In genomic region chr17:75097865-75098264, GRCh38 we compare ENCODE assay signal across 26 cellular contexts. TPM values are rescaled to one million over a fixed set of nuclear protein-coding genes. Genes with fewer than 3 reads are reported as not detected.
DNase-seq lines count a peak whose midpoint lies in the region; ATAC-seq and TF ChIP-seq lines count a peak whose summit lies in the region.
"Had no signal": no experiment of that assay in that cellular context is flagged by ENCODE, and none has a peak within 500 bp of the region (broad histone marks: within the 10 kb centered on the region; RNA-seq: fewer than 3 reads in every experiment).

No MANE protein-coding gene starts in this region.

- peak overlapping the region; percentile 49 for H3K4me3 Mint-ChIP-seq in Calu3 (ENCODE audit: low read depth, unreplicated experiment)
- H3K4me3 Mint-ChIP-seq in stimulated activated memory B cell treated with anti-CD40 and anti-IgM and Interleukin-4, amounts not matched to agents 10 μg/mL and 1 μg/mL and 100 μg/mL, for 72 hours, result no peak overlapping the region
- H3K4me3 Mint-ChIP-seq: CD4-positive, alpha-beta memory T cell; H9; HFFc6 had no signal

- H2AK9ac ChIP-seq in IMR-90 (replicated peaks; ENCODE audit: low read depth, low read length, poor library complexity), result peak overlapping the region; percentile 42

- dilution Hi-C loops in IMR-90 (cut with HindIII; ENCODE audit: low sequenced_read_pairs, unreplicated experiment), result no loop called here

- no peaks in the 10 kb centered on the region for H3K9me3 ChIP-seq in IMR-90 (ENCODE audit: control insufficient read depth, insufficient read depth, low read length)
- H3K9me3 ChIP-seq in hepatocyte (ENCODE audit: low read depth), result no peaks in the 10 kb centered on the region
- H3K9me3 ChIP-seq: SK-N-SH had no signal

- no peak overlapping the region for H4K8ac ChIP-seq in IMR-90 (ENCODE audit: low read depth in 2 of 2, low read length in 2 of 2)

- BruUV-seq in Calu3 (replicated peaks; lab: Mats Ljungman, UMichigan) (no TSS peak), IMR-90 (replicated peaks; lab: Mats Ljungman, UMichigan) (no TSS peak)

- no peak overlapping the region for H2BK5ac ChIP-seq in IMR-90 (ENCODE audit: low read depth, low read length, poor library complexity, severe bottlenecking)

- no peak overlapping the region for H3K18ac ChIP-seq in IMR-90 (ENCODE audit: low read depth, low read length)

- DNase-seq in Calu3 (no peak), IMR-90 (no peak), hepatocyte (ENCODE audit: low spot score) (no peak), islet precursor cell (no peak)
- no peak for DNase-seq in stimulated activated CD4-positive, alpha-beta T cell treated with anti-CD3 and anti-CD28 coated beads, Interleukin-15, amount 100 ng/mL, for 24 hours
- DNase-seq: C1 segment of cervical spinal cord; CD4-positive, alpha-beta memory T cell; DMS153; GM23248; H9; HFFc6; MM.1S; NCI-H1417; NCI-H1694; NCI-H2029 treated with DMSO at 0.1 percent for 48 hours; NCI-H446 treated with DMSO at 0.1 percent for 48 hours; NCI-H526; NCI-H82; SK-N-SH; SW 1271 had no signal

- H4K5ac ChIP-seq in IMR-90 (ENCODE audit: low read depth, low read length), result no peak overlapping the region

- WGBS in IMR-90 (ENCODE audit: extremely low coverage in 2 of 2, insufficient read length in 1 of 2), 2 experiments, result 92% methylated on average over 2 of the region's 7 CpGs; no CpG with 5 or more reads in 1 of the 2 experiments
- WGBS in hepatocyte (ENCODE audit: low lambda C conversion rate, missing lambda C conversion rate), result over 99% methylated on average over 7 of the region's 7 CpGs

- peak overlapping the region; percentile 28; the same call in 1 of the 2 replicates for H2AK5ac ChIP-seq in IMR-90 (ENCODE audit: low read depth, low read length)

- H4K20me1 ChIP-seq in IMR-90 (ENCODE audit: insufficient read depth, low read length) (no peaks in the 10 kb centered on the region; the same call in none of the 2 replicates), hepatocyte (ENCODE audit: insufficient read depth, poor library complexity, severe bottlenecking) (no peaks in the 10 kb centered on the region)

- no peaks in the 10 kb centered on the region for H3K9me2 ChIP-seq in hepatocyte (replicated peaks; ENCODE audit: insufficient read depth)
- H3K9me2 ChIP-seq: SK-N-SH had no signal

- peaks cover 10% of the 10 kb centered on the region for H3K4me1 ChIP-seq in IMR-90 (ENCODE audit: control insufficient read depth, insufficient read depth, low read length)
- peaks cover 17% of the 10 kb centered on the region for H3K4me1 ChIP-seq in hepatocyte (ENCODE audit: insufficient read depth)

- H3K36me3 ChIP-seq in IMR-90 (ENCODE audit: control insufficient read depth, insufficient read depth, low read length), result peaks cover 9% of the 10 kb centered on the region
- H3K36me3 ChIP-seq in hepatocyte (replicated peaks; ENCODE audit: insufficient read depth, low read depth), result no peaks in the 10 kb centered on the region

- no peak overlapping the region for H4K91ac ChIP-seq in IMR-90 (ENCODE audit: insufficient read depth, low read depth, low read length)

- H2BK20ac ChIP-seq in IMR-90 (ENCODE audit: low read depth, low read length), result no peak overlapping the region

- H3K79me2 ChIP-seq in hepatocyte, result peaks cover 17% of the 10 kb centered on the region

- POLR2A ChIA-PET in IMR-90 (lab: Charles Lee; ENCODE audit: unreplicated experiment), result no interaction called here

- H3K79me1 ChIP-seq in IMR-90 (ENCODE audit: low read depth in 1 of 2, low read length in 2 of 2), result peaks cover 0 to 8% of the 10 kb centered on the region in 2 experiments; a peak in 1 of 4 replicates

- peak overlapping the region; percentile 23 for H3K27ac Mint-ChIP-seq in Calu3 (ENCODE audit: unreplicated experiment)
- peak overlapping the region; percentile 2 for H3K27ac Mint-ChIP-seq in stimulated activated memory B cell treated with anti-CD40 and anti-IgM and Interleukin-4, amounts not matched to agents 10 μg/mL and 1 μg/mL and 100 μg/mL, for 72 hours

- no peak overlapping the region for H3K27ac ChIP-seq in IMR-90 (ENCODE audit: insufficient read depth, low read length)
- peak overlapping the region; percentile 23 for H3K27ac ChIP-seq in hepatocyte
- H3K27ac ChIP-seq: GM23248, KMS-11 had no signal

- TF ChIP-seq CTCF in Calu3 (IDR thresholded peaks at IDR 0.05; ENCODE audit: unreplicated experiment) (no peak), IMR-90 (conservative IDR thresholded peaks at IDR 0.05; ENCODE audit: low read depth, low read length) (no peak), hepatocyte (IDR thresholded peaks at IDR 0.05; ENCODE audit: poor library complexity) (no peak)

- no peak overlapping the region for H3K9ac ChIP-seq in IMR-90 (ENCODE audit: low read depth, low read length)
- H3K9ac ChIP-seq: GM23248, KMS-11, SK-N-SH had no signal

- H3K4me3 ChIP-seq in IMR-90 (ENCODE audit: insufficient read depth, low read depth, low read length) (no peak overlapping the region), hepatocyte (no peak overlapping the region)
- H3K4me3 ChIP-seq: GM23248 had no signal

- H3K36me3 Mint-ChIP-seq in Calu3 (ENCODE audit: insufficient read depth, unreplicated experiment), result peaks cover 93% of the 10 kb centered on the region
- no peaks in the 10 kb centered on the region for H3K36me3 Mint-ChIP-seq in stimulated activated memory B cell treated with anti-CD40 and anti-IgM and Interleukin-4, amounts not matched to agents 10 μg/mL and 1 μg/mL and 100 μg/mL, for 72 hours

- H2AFZ ChIP-seq in IMR-90 (replicated peaks; ENCODE audit: low read length, poor library complexity) (no peak overlapping the region), hepatocyte (no peak overlapping the region)
- H2AFZ ChIP-seq: GM23248 had no signal

- H3K27me3 ChIP-seq in IMR-90 (ENCODE audit: control insufficient read depth, insufficient read depth, low read length), result no peaks in the 10 kb centered on the region
- no peaks in the 10 kb centered on the region for H3K27me3 ChIP-seq in hepatocyte

- H3K56ac ChIP-seq in IMR-90 (ENCODE audit: extremely low read depth, insufficient read depth, low read length), result no peak overlapping the region

- H3K4me2 ChIP-seq in IMR-90 (ENCODE audit: low read depth, low read length) (no peak overlapping the region), hepatocyte (no peak overlapping the region)
- H3K4me2 ChIP-seq: KMS-11, SK-N-SH had no signal

- peaks cover 12% of the 10 kb centered on the region for H3K4me1 Mint-ChIP-seq in Calu3 (ENCODE audit: low read depth, unreplicated experiment)
- peaks cover 22% of the 10 kb centered on the region for H3K4me1 Mint-ChIP-seq in stimulated activated memory B cell treated with anti-CD40 and anti-IgM and Interleukin-4, amounts not matched to agents 10 μg/mL and 1 μg/mL and 100 μg/mL, for 72 hours

- peaks cover 7% of the 10 kb centered on the region; the same call in 1 of the 2 replicates for H3K9me1 ChIP-seq in IMR-90 (ENCODE audit: insufficient read depth, low read length)

- CTCF ChIA-PET in Calu3 (lab: Charles Lee) (no interaction called here), IMR-90 (lab: Yijun Ruan, JAX) (no interaction called here)

- no peak overlapping the region; the same call in 1 of the 2 replicates for H3K4ac ChIP-seq in IMR-90 (ENCODE audit: low read depth, low read length)

- no peak overlapping the region for H3K14ac ChIP-seq in IMR-90 (replicated peaks; ENCODE audit: low read depth, low read length)

- H2BK120ac ChIP-seq in IMR-90 (ENCODE audit: low read depth, low read length), result no peak overlapping the region

- in situ Hi-C loops in IMR-90 (cut with MboI; ENCODE audit: low sequenced_read_pairs), result no loop called here

- no peaks in the 10 kb centered on the region for H3K9me3 Mint-ChIP-seq in Calu3 (ENCODE audit: low read depth, unreplicated experiment)
- H3K9me3 Mint-ChIP-seq in stimulated activated memory B cell treated with anti-CD40 and anti-IgM and Interleukin-4, amounts not matched to agents 10 μg/mL and 1 μg/mL and 100 μg/mL, for 72 hours, result no peaks in the 10 kb centered on the region
- H3K9me3 Mint-ChIP-seq: CD4-positive, alpha-beta memory T cell; H9; HFFc6 had no signal

- TF ChIP-seq POLR2A in IMR-90 (IDR thresholded peaks at IDR 0.05; ENCODE audit: low read depth, low read length), result no peak

- no peak overlapping the region for H2BK15ac ChIP-seq in IMR-90 (ENCODE audit: low read depth, low read length)

- no peak overlapping the region for H3K23ac ChIP-seq in IMR-90 (ENCODE audit: low read depth, low read length)

- ATAC-seq in IMR-90 (ENCODE audit: low read depth) (no peak), HG02885 (IDR thresholded peaks at IDR 0.05; ENCODE audit: poor library complexity, unreplicated experiment) (no peak)
- no peak for ATAC-seq in stimulated activated memory B cell treated with anti-CD40 and anti-IgM and Interleukin-4, amounts not matched to agents 10 μg/mL and 1 μg/mL and 100 μg/mL, for 72 hours
- ATAC-seq: Panc1 had no signal

- H3K27me3 Mint-ChIP-seq in Calu3 (ENCODE audit: unreplicated experiment), result no peaks in the 10 kb centered on the region
- H3K27me3 Mint-ChIP-seq in stimulated activated memory B cell treated with anti-CD40 and anti-IgM and Interleukin-4, amounts not matched to agents 10 μg/mL and 1 μg/mL and 100 μg/mL, for 72 hours, result no peaks in the 10 kb centered on the region
- H3K27me3 Mint-ChIP-seq: CD4-positive, alpha-beta memory T cell had no signal

- intact Hi-C loops in Calu3 (cut with micrococcal nuclease; ENCODE audit: unreplicated experiment), result loop anchor here (2.0 kb wide), 1 partner anchor 19 kb away; no protein-coding TSS in a partner anchor
- intact Hi-C loops in IMR-90 (cut with micrococcal nuclease), result no loop called here

- TF ChIP-seq RAD21 in IMR-90 (IDR thresholded peaks at IDR 0.05; ENCODE audit: low read length), result no peak

RNA-seq across cellular contexts. Expression of gene SLC16A5, which starts 10.1 kb away (rescaled TPM):
- total RNA-seq in Calu3 (2022) (124 and 187 TPM in 2 replicates), IMR-90 (2012; rRNA removed) (1.1 and 1.8 TPM in 2 replicates), hepatocyte (11.9 and 12.7 TPM in 2 replicates)
- polyA plus RNA-seq in IMR-90 (2012; rRNA removed) (5.9 and 7.1 TPM in 2 replicates), hepatocyte (12.8 and 15.8 TPM in 2 replicates)
- polyA plus RNA-seq in IMR-90 (2012; cell fraction: cytosol; rRNA removed), result 1.9 and 9.5 TPM in 2 replicates
- polyA plus RNA-seq in IMR-90 (2012; cell fraction: nucleus; rRNA removed; ENCODE audit: low replicate concordance), result 19.4 and 39.3 TPM in 2 replicates
- total RNA-seq: Daoy, OCI-LY7 had no signal

RNA-seq across cellular contexts. Expression of gene ARMC7, which starts 11.9 kb away (rescaled TPM):
- total RNA-seq in Calu3 (2022) (18.6 and 19.8 TPM in 2 replicates), IMR-90 (2012; rRNA removed) (1.7 and 1.8 TPM in 2 replicates), hepatocyte (2.6 and 3.5 TPM in 2 replicates)
- polyA plus RNA-seq in IMR-90 (2012; rRNA removed) (6.9 and 7.3 TPM in 2 replicates), hepatocyte (4.0 and 4.5 TPM in 2 replicates)
- 7.1 and 7.3 TPM in 2 replicates for polyA plus RNA-seq in IMR-90 (2012; cell fraction: cytosol; rRNA removed)
- polyA plus RNA-seq in IMR-90 (2012; cell fraction: nucleus; rRNA removed; ENCODE audit: low replicate concordance), result 4.8 and 7.7 TPM in 2 replicates

RNA-seq across cellular contexts. Expression of gene NT5C, which starts 33.7 kb away (rescaled TPM):
- 56.6 and 58.2 TPM in 2 replicates for total RNA-seq in Calu3 (2022)
- 23.1 and 24.0 TPM in 2 replicates for total RNA-seq in IMR-90 (2012; rRNA removed)
- polyA plus RNA-seq in IMR-90 (2012; rRNA removed), result 44.6 and 62.1 TPM in 2 replicates
- 36.7 and 49.9 TPM in 2 replicates for polyA plus RNA-seq in IMR-90 (2012; cell fraction: cytosol; rRNA removed)
- 78.2 and 163 TPM in 2 replicates for polyA plus RNA-seq in IMR-90 (2012; cell fraction: nucleus; rRNA removed; ENCODE audit: low replicate concordance)
- total RNA-seq in hepatocyte, result 46.3 and 66.8 TPM in 2 replicates
- polyA plus RNA-seq in hepatocyte, result 73.3 and 82.2 TPM in 2 replicates

RNA-seq across cellular contexts. Expression of gene KCTD2, which starts 50.8 kb away (rescaled TPM):
- 24.4 TPM in 2 replicates for total RNA-seq in Calu3 (2022)
- 9.1 and 9.4 TPM in 2 replicates for total RNA-seq in IMR-90 (2012; rRNA removed)
- polyA plus RNA-seq in IMR-90 (2012; rRNA removed), result 18.3 and 18.4 TPM in 2 replicates
- 10.8 and 16.4 TPM in 2 replicates for polyA plus RNA-seq in IMR-90 (2012; cell fraction: cytosol; rRNA removed)
- polyA plus RNA-seq in IMR-90 (2012; cell fraction: nucleus; rRNA removed; ENCODE audit: low replicate concordance), result 9.9 and 12.6 TPM in 2 replicates
- total RNA-seq in hepatocyte, result 17.5 and 19.1 TPM in 2 replicates
- polyA plus RNA-seq in hepatocyte, result 10.1 and 12.7 TPM in 2 replicates

RNA-seq across cellular contexts. Expression of gene ATP5PD, which starts 51.1 kb away (rescaled TPM):
- 288 and 289 TPM in 2 replicates for total RNA-seq in Calu3 (2022)
- total RNA-seq in IMR-90 (2012; rRNA removed), result 365 and 373 TPM in 2 replicates
- polyA plus RNA-seq in IMR-90 (2012; rRNA removed), result 331 and 425 TPM in 2 replicates
- polyA plus RNA-seq in IMR-90 (2012; cell fraction: cytosol; rRNA removed), result 109 and 263 TPM in 2 replicates
- polyA plus RNA-seq in IMR-90 (2012; cell fraction: nucleus; rRNA removed; ENCODE audit: low replicate concordance), result 38.0 and 159 TPM in 2 replicates
- total RNA-seq in hepatocyte, result 246 and 296 TPM in 2 replicates
- 307 and 332 TPM in 2 replicates for polyA plus RNA-seq in hepatocyte
